In the genomic region with DNA sequence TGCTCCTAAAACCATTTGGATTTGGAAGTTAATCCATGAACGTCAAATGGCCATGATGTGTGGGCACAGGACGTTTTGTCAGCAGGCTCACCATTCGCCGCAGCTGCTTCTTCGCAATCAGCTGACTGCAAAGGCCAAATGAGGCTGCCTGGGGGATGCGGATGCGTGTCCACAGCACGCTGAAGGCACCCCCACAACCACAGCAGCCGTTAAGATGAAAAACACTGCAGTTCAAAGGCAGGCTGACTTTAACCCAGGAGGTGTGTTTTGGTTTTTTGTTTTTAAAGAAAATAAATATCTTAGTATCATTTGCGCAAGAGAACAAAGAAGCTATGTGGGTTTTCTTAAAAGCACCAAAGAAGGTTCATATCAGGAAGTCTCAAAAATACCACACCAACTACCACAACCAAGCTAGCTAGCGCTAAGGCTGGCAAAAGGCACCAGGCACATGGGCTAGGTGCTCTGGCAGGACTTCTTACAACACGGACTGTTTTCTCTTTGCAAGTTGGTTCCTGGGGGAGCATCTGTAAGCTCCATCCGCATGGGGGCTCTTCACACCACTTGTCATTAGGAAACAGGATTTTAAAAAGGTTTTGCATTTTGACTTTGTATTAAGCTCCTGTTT, we compare ENCODE assay signal across 12 cellular contexts. TPM values are rescaled to one million over a fixed set of nuclear protein-coding genes. Genes with fewer than 3 reads are reported as not detected.
DNase-seq lines count a peak whose midpoint lies in the region; ATAC-seq and TF ChIP-seq lines count a peak whose summit lies in the region.
"Had no signal": no experiment of that assay in that cellular context is flagged by ENCODE, and none has a peak within 500 bp of the region (broad histone marks: within the 10 kb centered on the region; RNA-seq: fewer than 3 reads in every experiment).

No MANE protein-coding gene starts in this region.

- peaks cover 58% of the 10 kb centered on the region for H3K4me1 Mint-ChIP-seq in activated T-cell treated with anti-CD3 and anti-CD28 coated beads, Interleukin-2, amount 50 U/mL, for 72 hours (ENCODE audit: low read depth)

- H3K36me3 ChIP-seq in lower lobe of right lung, result peaks cover 99% of the 10 kb centered on the region

- peak overlapping the region; percentile 93 for H3K27ac Mint-ChIP-seq in activated T-cell treated with anti-CD3 and anti-CD28 coated beads, Interleukin-2, amount 50 U/mL, for 72 hours

- H3K27me3 ChIP-seq in lower lobe of right lung (ENCODE audit: low read depth), result no peaks in the 10 kb centered on the region
- H3K27me3 ChIP-seq: foreskin keratinocyte had no signal

- H3K4me3 Mint-ChIP-seq in activated T-cell treated with anti-CD3 and anti-CD28 coated beads, Interleukin-2, amount 50 U/mL, for 72 hours, result peak overlapping the region; percentile 50 to 58

- peak; percentile 83 to 89 for ATAC-seq in activated T-cell treated with anti-CD3 and anti-CD28 coated beads, Interleukin-2, amount 50 U/mL, for 72 hours (replicated peaks in 1 of 2)
- ATAC-seq in lower lobe of right lung (no peak), GM18868 (IDR thresholded peaks at IDR 0.05; ENCODE audit: unreplicated experiment) (no peak)
- ATAC-seq: foreskin keratinocyte had no signal

- H3K4me1 ChIP-seq in lower lobe of right lung, result no peaks in the 10 kb centered on the region
- H3K4me1 ChIP-seq: foreskin keratinocyte had no signal

- H3K9me3 ChIP-seq in lower lobe of right lung, result no peaks in the 10 kb centered on the region

- DNase-seq in T-helper 2 cell (peak; percentile 27 to 98 (median 69)), iris pigment epithelial cell (ENCODE audit: low read depth) (peak; percentile 16), lower lobe of right lung (no peak), SW 1271 (lab: John Stamatoyannopoulos, UW) (no peak)
- peak; percentile 83 to 88 for DNase-seq in activated T-cell treated with anti-CD3 and anti-CD28 coated beads, Interleukin-2, amount 50 U/mL, for 72 hours
- peak; percentile 68 to 93 (median 79) for DNase-seq in stimulated activated naive CD4-positive, alpha-beta T cell (lab: John Stamatoyannopoulos, UW)
- DNase-seq in NK-92 treated with Interleukin-12 subunit alpha and Interleukin-12 subunit beta, amount 100 ng/mL, for 24 hours (lab: John Stamatoyannopoulos, UW), result no peak
- DNase-seq: EL, foreskin keratinocyte, NCI-H69, T1000 had no signal

- no peak overlapping the region for H3K27ac ChIP-seq in lower lobe of right lung
- H3K27ac ChIP-seq: foreskin keratinocyte had no signal

- H3K36me3 Mint-ChIP-seq in activated T-cell treated with anti-CD3 and anti-CD28 coated beads, Interleukin-2, amount 50 U/mL, for 72 hours (ENCODE audit: insufficient read depth in 2 of 2), result peaks cover 11 to 33% of the 10 kb centered on the region in 2 donors

- TF ChIP-seq CTCF in lower lobe of right lung (IDR thresholded peaks at IDR 0.05), result no peak

- no peaks in the 10 kb centered on the region for H3K27me3 Mint-ChIP-seq in activated T-cell treated with anti-CD3 and anti-CD28 coated beads, Interleukin-2, amount 50 U/mL, for 72 hours (ENCODE audit: low read depth)

- H3K4me3 ChIP-seq in lower lobe of right lung, result no peak overlapping the region

- intact Hi-C loops in lower lobe of right lung (cut with DNase I), result no loop called here

- no peaks in the 10 kb centered on the region for H3K9me3 Mint-ChIP-seq in activated T-cell treated with anti-CD3 and anti-CD28 coated beads, Interleukin-2, amount 50 U/mL, for 72 hours

RNA-seq across cellular contexts. Expression of a gene that starts 22.3 kb away (rescaled TPM):
- 100 to 1,000 TPM; 421 to 504 TPM for total RNA-seq in activated T-cell treated with anti-CD3 and anti-CD28 coated beads, Interleukin-2, amount 50 U/mL, for 72 hours
- total RNA-seq in lower lobe of right lung, result 96.8 TPM

RNA-seq across cellular contexts. Expression of a gene that starts 42.8 kb away (rescaled TPM):
- total RNA-seq in activated T-cell treated with anti-CD3 and anti-CD28 coated beads, Interleukin-2, amount 50 U/mL, for 72 hours, result 100 to 1,000 TPM; 217 to 224 TPM
- total RNA-seq in lower lobe of right lung, result 40.2 TPM

Comparison
In these comparisons a context has a peak if more than half of its experiments do, and no peak if none do; other contexts are left out.
1. DNase-seq: peak in T-helper 2 cell (5 of 5), activated T-cell treated with anti-CD3 and anti-CD28 coated beads, Interleukin-2, amount 50 U/mL, for 72 hours (2 of 2), iris pigment epithelial cell (single experiment) and stimulated activated naive CD4-positive, alpha-beta T cell (6 of 6); none in lower lobe of right lung (single experiment), NK-92 treated with Interleukin-12 subunit alpha and Interleukin-12 subunit beta, amount 100 ng/mL, for 24 hours (single experiment) and SW 1271 (0 of 2).
2. ATAC-seq: peak in activated T-cell treated with anti-CD3 and anti-CD28 coated beads, Interleukin-2, amount 50 U/mL, for 72 hours (2 of 2); none in lower lobe of right lung (0 of 2) and GM18868 (single experiment).